ENCODE assay signal across 8 cellular contexts in the genomic region with DNA sequence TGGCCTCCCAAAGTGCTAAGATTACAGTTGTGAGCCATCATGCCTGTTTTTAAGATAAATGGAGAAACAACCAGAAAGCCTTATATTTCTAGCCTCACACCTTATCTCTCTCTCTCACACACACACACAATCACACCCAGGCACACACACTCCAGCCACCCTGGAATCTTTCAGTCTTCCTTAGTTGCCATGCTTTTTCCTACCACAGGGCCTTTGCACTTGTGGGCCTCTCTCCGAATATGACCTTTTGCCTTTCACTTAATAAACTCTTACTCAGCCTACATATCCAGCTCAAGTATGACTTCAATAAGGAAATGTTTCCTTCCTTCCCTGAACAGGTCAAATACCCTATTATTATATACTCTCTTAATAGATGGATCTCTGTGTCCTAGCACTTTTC.
"Had no signal": no experiment of that assay in that cellular context is flagged by ENCODE, and none has a peak within 500 bp of the region (broad histone marks: within the 10 kb centered on the region; RNA-seq: fewer than 3 reads in every experiment).

No MANE protein-coding gene starts in this region.

- H3K4me3 Mint-ChIP-seq: GM23338 had no signal

- H3K27ac Mint-ChIP-seq: GM23338 had no signal

- FAIRE-seq: HTR-8/SVneo had no signal

- ATAC-seq: GM23338, HCT116 had no signal

- H3K27ac ChIP-seq: KMS-11 had no signal

- H3K4me2 ChIP-seq: GM23338, KMS-11 had no signal

- H3K9me3 ChIP-seq: HAP-1 had no signal

- H2AFZ ChIP-seq: GM23338 had no signal

- H3K9me3 Mint-ChIP-seq: GM23338 had no signal

- DNase-seq: H7, IMR-90, KBM-7 had no signal

- H3K4me3 ChIP-seq: GM23338, HAP-1 had no signal

- H3K36me3 ChIP-seq: HAP-1 had no signal

- H3K9ac ChIP-seq: KMS-11 had no signal
